ENCODE assay signal across 9 cellular contexts in the genomic region with DNA sequence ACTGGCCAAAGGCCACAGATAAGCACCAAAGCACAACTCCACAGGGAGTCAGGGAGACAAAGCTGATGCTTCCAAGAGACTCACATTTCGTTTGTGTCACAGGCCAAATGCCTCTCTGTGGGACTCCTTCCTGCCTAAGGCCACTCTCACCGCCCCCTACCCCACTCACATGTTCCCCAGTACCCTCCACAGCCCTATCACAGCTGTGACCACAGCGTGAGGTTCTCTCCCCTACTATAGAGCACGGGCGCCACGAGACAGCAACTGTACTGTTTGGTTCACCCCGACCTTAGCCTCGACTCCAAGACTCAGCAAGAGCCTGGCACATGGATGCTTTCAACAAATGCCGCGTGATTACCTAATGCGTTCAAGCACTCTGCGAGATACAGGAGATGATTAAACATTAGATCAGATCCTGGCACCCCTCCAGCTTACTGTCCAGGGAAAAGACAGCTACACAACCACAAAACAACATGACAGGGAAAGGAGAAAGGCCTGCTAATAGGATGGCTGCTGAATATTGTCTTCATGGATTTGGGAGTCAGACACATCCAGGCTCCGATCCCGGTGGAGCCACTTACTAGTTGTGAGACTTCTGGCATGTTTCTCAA.
DNase-seq lines count a peak whose midpoint lies in the region; ATAC-seq and TF ChIP-seq lines count a peak whose summit lies in the region.
"Had no signal": no experiment of that assay in that cellular context is flagged by ENCODE, and none has a peak within 500 bp of the region (broad histone marks: within the 10 kb centered on the region; RNA-seq: fewer than 3 reads in every experiment).

No MANE protein-coding gene starts in this region.

- no peak for TF ChIP-seq CTCF in endodermal cell (conservative IDR thresholded peaks at IDR 0.05)
- TF ChIP-seq CTCF in Peyer's patch (IDR thresholded peaks at IDR 0.05) = no peak

- no peak overlapping the region for H4K12ac ChIP-seq in trophoblast cell (ENCODE audit: low read depth, low read length)

- H2AK5ac ChIP-seq in trophoblast cell (ENCODE audit: low read length) = no peak overlapping the region

- peak overlapping the region; percentile 21 for H3K4me3 Mint-ChIP-seq in endodermal cell

- H3K27ac ChIP-seq in endodermal cell (ENCODE audit: low read depth, low read length) (peak overlapping the region; percentile 69), trophoblast cell (ENCODE audit: low read depth, low read length) (no peak overlapping the region), Peyer's patch (no peak overlapping the region)

- H2BK12ac ChIP-seq in trophoblast cell (ENCODE audit: low read length) = no peak overlapping the region

- H3K4me1 Mint-ChIP-seq in endodermal cell = peaks cover 24% of the 10 kb centered on the region

- H3K36me3 Mint-ChIP-seq in endodermal cell (ENCODE audit: low read depth) = peaks cover 62% of the 10 kb centered on the region

- H3K79me1 ChIP-seq in trophoblast cell (ENCODE audit: low read length) = no peaks in the 10 kb centered on the region

- H3K36me3 ChIP-seq in endodermal cell (ENCODE audit: control insufficient read depth, insufficient read depth, low read length) (peaks cover 43% of the 10 kb centered on the region), trophoblast cell (ENCODE audit: control insufficient read depth in 1 of 2, insufficient read depth in 2 of 2, low read length in 2 of 2) (peaks cover 11 to 21% of the 10 kb centered on the region in 2 experiments), Peyer's patch (no peaks in the 10 kb centered on the region)

- DNase-seq in GM04504 (ENCODE audit: low read depth) = peak; percentile 93
- peak; percentile 88 for DNase-seq in NCI-H446 treated with DMSO at 0.1 percent for 48 hours (lab: John Stamatoyannopoulos, UW)
- DNase-seq in endodermal cell = peak; percentile 83
- peak in 1 of 2 donors; percentile 10 for DNase-seq in trophoblast cell
- no peak for DNase-seq in SIG-M5 (lab: John Stamatoyannopoulos, UW)
- DNase-seq in Peyer's patch = no peak
- no peak for DNase-seq in Kasumi-1 (lab: John Stamatoyannopoulos, UW)

- H3K18ac ChIP-seq in trophoblast cell (ENCODE audit: low read length) = no peak overlapping the region

- H4K8ac ChIP-seq in trophoblast cell (ENCODE audit: low read depth, low read length) = peak overlapping the region; percentile 2

- no peak overlapping the region for H4K91ac ChIP-seq in trophoblast cell (ENCODE audit: low read depth, low read length)

- no peaks in the 10 kb centered on the region for H3K27me3 Mint-ChIP-seq in endodermal cell (ENCODE audit: insufficient read depth)
- H3K27me3 Mint-ChIP-seq: IgD-negative memory B cell had no signal

- H3K9ac ChIP-seq in endodermal cell (ENCODE audit: extremely low read depth, low read length, poor library complexity, severe bottlenecking) = peak overlapping the region; percentile 45
- no peak overlapping the region for H3K9ac ChIP-seq in trophoblast cell (ENCODE audit: low read length)

- no peak overlapping the region for H2AFZ ChIP-seq in trophoblast cell (ENCODE audit: insufficient read depth, low read length, poor library complexity)

- no peak for TF ChIP-seq POLR2A in Peyer's patch (IDR thresholded peaks at IDR 0.05)

- no peak overlapping the region for H3K4me2 ChIP-seq in trophoblast cell (ENCODE audit: low read length)

- peaks cover 5% of the 10 kb centered on the region for H3K9me3 Mint-ChIP-seq in endodermal cell
- H3K9me3 Mint-ChIP-seq: IgD-negative memory B cell had no signal

- H3K4ac ChIP-seq in trophoblast cell (ENCODE audit: low read depth, low read length) = no peak overlapping the region

- H2BK5ac ChIP-seq in trophoblast cell (ENCODE audit: low read depth, low read length, poor library complexity) = no peak overlapping the region

- WGBS in endodermal cell (ENCODE audit: insufficient coverage in 1 of 2, insufficient read length in 1 of 2), 2 experiments = 53 to 60% methylated on average over 12 to 14 of the region's 14 CpGs
- no CpG with 5 or more reads among the region's 14 CpGs for WGBS in trophoblast cell (ENCODE audit: extremely low coverage, insufficient coverage, insufficient read length)

- no peaks in the 10 kb centered on the region for H3K79me2 ChIP-seq in trophoblast cell (ENCODE audit: control insufficient read depth, insufficient read depth, low read length, poor library complexity)

- H3K27me3 ChIP-seq in endodermal cell (ENCODE audit: control insufficient read depth, insufficient read depth, low read length, poor library complexity, severe bottlenecking) = no peaks in the 10 kb centered on the region
- H3K27me3 ChIP-seq in trophoblast cell (ENCODE audit: insufficient read depth, low read length) = no peaks in the 10 kb centered on the region
- H3K27me3 ChIP-seq in Peyer's patch = no peaks in the 10 kb centered on the region

- no peak for ATAC-seq in HG03039 (IDR thresholded peaks at IDR 0.05; ENCODE audit: unreplicated experiment)

- no peak overlapping the region for H3K14ac ChIP-seq in trophoblast cell (ENCODE audit: low read length)

- no peak overlapping the region for H3K23ac ChIP-seq in trophoblast cell (ENCODE audit: low read length)

- H2BK120ac ChIP-seq in trophoblast cell (ENCODE audit: insufficient read depth, low read length, poor library complexity) = no peak overlapping the region

- H3K4me1 ChIP-seq in endodermal cell (ENCODE audit: control insufficient read depth, insufficient read depth, low read length) (peaks cover 13% of the 10 kb centered on the region), trophoblast cell (ENCODE audit: control insufficient read depth in 1 of 2, insufficient read depth in 2 of 2, low read length in 2 of 2) (no peaks in the 10 kb centered on the region), Peyer's patch (peaks cover 0 to 5% (median 0%) of the 10 kb centered on the region in 4 donors)

- peak overlapping the region; percentile 92 for H3K27ac Mint-ChIP-seq in endodermal cell
- H3K27ac Mint-ChIP-seq: IgD-negative memory B cell had no signal

- H3K4me3 ChIP-seq in endodermal cell (ENCODE audit: low read length) (peak overlapping the region; percentile 61), trophoblast cell (ENCODE audit: low read depth, low read length) (no peak overlapping the region), Peyer's patch (no peak overlapping the region)

- H3K9me3 ChIP-seq in endodermal cell (ENCODE audit: control insufficient read depth, low read length) (peaks cover 4% of the 10 kb centered on the region), trophoblast cell (ENCODE audit: insufficient read depth, low read depth, low read length) (no peaks in the 10 kb centered on the region), Peyer's patch (no peaks in the 10 kb centered on the region)

Comparison
In these comparisons a context has a peak if more than half of its experiments do, and no peak if none do; other contexts are left out.
1. DNase-seq: peak in GM04504 (single experiment), NCI-H446 treated with DMSO at 0.1 percent for 48 hours (single experiment) and endodermal cell (single experiment); none in SIG-M5 (single experiment), Peyer's patch (0 of 3) and Kasumi-1 (0 of 2).